ENCODE assay signal across 9 cellular contexts in genomic region chr1:35708179-35708891, GRCh38. TPM values are rescaled to one million over a fixed set of nuclear protein-coding genes. Genes with fewer than 3 reads are reported as not detected.
DNase-seq lines count a peak whose midpoint lies in the region; ATAC-seq, FAIRE-seq and TF ChIP-seq lines count a peak whose summit lies in the region.
"Had no signal": no experiment of that assay in that cellular context is flagged by ENCODE, and none has a peak within 500 bp of the region (broad histone marks: within the 10 kb centered on the region; RNA-seq: fewer than 3 reads in every experiment).

No MANE protein-coding gene starts in this region.

- DNase-seq in AG04449 (ENCODE audit: low read depth, low spot score): no peak
- no peak for DNase-seq in HTR-8/SVneo (ENCODE audit: insufficient read length, low spot score)
- DNase-seq in WTC11 (ENCODE audit: low spot score): peak; percentile 37
- DNase-seq in fibroblast of pulmonary artery (ENCODE audit: low read depth): no peak
- peak; percentile 60 for DNase-seq in putamen (ENCODE audit: low spot score)
- no peak for DNase-seq in activated effector memory CD4-positive, alpha-beta T cell treated with Interleukin-2 at 50 U/mL for 16 hours
- no peak for DNase-seq in GM19238 (ENCODE audit: insufficient read length, low spot score)

- H3K4me3 ChIP-seq in AG04449 (ENCODE audit: low read depth, low read length) (peak overlapping the region; percentile 52), fibroblast of pulmonary artery (replicated peaks; ENCODE audit: low read depth, low read length) (peak overlapping the region; percentile 40)

- peak; percentile 55 for FAIRE-seq in HTR-8/SVneo (lab: Jason Lieb, UNC)
- FAIRE-seq: colon had no signal

- no peaks in the 10 kb centered on the region for H3K9me3 Mint-ChIP-seq in WTC11

- H3K27me3 Mint-ChIP-seq in WTC11 (ENCODE audit: low read depth): peaks cover 48% of the 10 kb centered on the region

- POLR2A ChIA-PET in AG04449 (lab: Yijun Ruan, JAX) (interaction anchor here (1.4 kb wide), 1 partner anchor 10 kb away, joined by 5 read pairs; the partner anchor contains the start of gene C1orf216), WTC11 (lab: Charles Lee) (interaction anchor here (1.6 kb wide), 1 partner anchor 62 kb away, joined by 8 read pairs; the partner anchor contains the start of gene CLSPN)

- H3K27ac Mint-ChIP-seq in WTC11: no peak overlapping the region

- H3K4me3 Mint-ChIP-seq in WTC11: peak overlapping the region; percentile 75

- ATAC-seq in WTC11 (peak; percentile 61), HG02623 (IDR thresholded peaks at IDR 0.05; ENCODE audit: unreplicated experiment) (no peak)

- TF ChIP-seq CTCF in AG04449 (IDR thresholded peaks at IDR 0.05; ENCODE audit: insufficient read depth, low read length, missing control alignments) (no peak), WTC11 (IDR thresholded peaks at IDR 0.05) (no peak), fibroblast of pulmonary artery (IDR thresholded peaks at IDR 0.05; ENCODE audit: low read length, missing control alignments) (no peak)

- H3K36me3 Mint-ChIP-seq in WTC11: no peaks in the 10 kb centered on the region

- CTCF ChIA-PET in AG04449 (lab: Yijun Ruan, JAX) (interaction anchor here (1.0 to 8.5 kb wide), 2 partner anchors 7 to 507 kb away, joined by 3 to 99 read pairs; partner anchors contain the start of gene C1orf216), WTC11 (lab: Charles Lee) (interaction anchor here (0.5 to 2.5 kb wide), 8 partner anchors 10 to 144 kb away, joined by 3 to 15 read pairs (median 5); partner anchors contain the start of gene C1orf216)

- H3K4me1 Mint-ChIP-seq in WTC11: peaks cover 30% of the 10 kb centered on the region

TF ChIP-seq in WTC11, 78 proteins besides CTCF, POLR2A, EP300 and RAD21:
- TF ChIP-seq ZNF423 (CRISPR knock-in tag; IDR thresholded peaks at IDR 0.05) (peak; percentile 74), FOXK1 (CRISPR knock-in tag; IDR thresholded peaks at IDR 0.05) (0 out of 2 replicates have a peak, but pooled peaks have one; percentile 1), ZNF219 (CRISPR knock-in tag; IDR thresholded peaks at IDR 0.05; ENCODE audit: borderline replicate concordance) (no peak), ESRRA (CRISPR knock-in tag; IDR thresholded peaks at IDR 0.05; ENCODE audit: borderline replicate concordance) (no peak), GABPB1 (CRISPR knock-in tag; IDR thresholded peaks at IDR 0.05) (no peak)

RNA-seq across cellular contexts. Expression of gene C1orf216, which starts 10.3 kb away (rescaled TPM):
- 7.2 to 10.1 TPM (median 8.6 TPM) in 3 replicates for total RNA-seq in WTC11 (2021)

Comparison
In these comparisons a context has a peak if more than half of its experiments do, and no peak if none do; other contexts are left out.
1. DNase-seq: peak in WTC11 (single experiment) and putamen (single experiment); none in AG04449 (single experiment), HTR-8/SVneo (single experiment), fibroblast of pulmonary artery (single experiment), activated effector memory CD4-positive, alpha-beta T cell treated with Interleukin-2 at 50 U/mL for 16 hours (single experiment) and GM19238 (single experiment).